ENCODE assay signal across 29 cellular contexts in genomic region chr10:47060993-47061500, GRCh38.
"Had no signal": no experiment of that assay in that cellular context is flagged by ENCODE, and none has a peak within 500 bp of the region (broad histone marks: within the 10 kb centered on the region; RNA-seq: fewer than 3 reads in every experiment).

No MANE protein-coding gene starts in this region.

- H3K27me3 ChIP-seq: body of pancreas had no signal

- H3K4me3 ChIP-seq: adrenal gland, body of pancreas, esophagus squamous epithelium, gastroesophageal sphincter had no signal

- H3K9me3 ChIP-seq: adrenal gland, body of pancreas, esophagus squamous epithelium, gastroesophageal sphincter had no signal

- H3K27ac ChIP-seq: adrenal gland, body of pancreas, epithelial cell of prostate, esophagus squamous epithelium, gastroesophageal sphincter had no signal

- H3K36me3 Mint-ChIP-seq: activated naive CD4-positive, alpha-beta T cell treated with anti-CD3 and anti-CD28 coated beads, Interleukin-2, amount 50 U/mL, for 24 hours; activated naive CD8-positive, alpha-beta T cell treated with anti-CD3 and anti-CD28 coated beads for 36 hours had no signal

- H3K4me3 Mint-ChIP-seq: activated CD4-positive, alpha-beta T cell treated with anti-CD3 and anti-CD28 coated beads for 36 hours; activated CD4-positive, alpha-beta T cell treated with anti-CD3 and anti-CD28 coated beads, Interleukin-2, amount 10 ng/mL, durations not matched to agents 24 days and 14 days; activated CD8-positive, alpha-beta T cell treated with anti-CD3 and anti-CD28 coated beads for 36 hours; activated naive CD4-positive, alpha-beta T cell treated with anti-CD3 and anti-CD28 coated beads for 36 hours; activated naive CD4-positive, alpha-beta T cell treated with anti-CD3 and anti-CD28 coated beads, Interleukin-2, amount 50 U/mL, for 24 hours; activated naive CD8-positive, alpha-beta T cell treated with anti-CD3 and anti-CD28 coated beads for 36 hours; activated naive CD8-positive, alpha-beta T cell treated with anti-CD3 and anti-CD28 coated beads, Interleukin-2, amount 50 U/mL, for 24 hours; activated T-cell treated with anti-CD3 and anti-CD28 coated beads, Interleukin-2, amount 50 U/mL, for 4 hours; activated T-helper 17 cell treated with anti-CD3 and anti-CD28 coated beads, Interleukin-2, amount 50 U/mL, for 72 hours; effector memory CD8-positive, alpha-beta T cell had no signal

- H3K36me3 ChIP-seq: adrenal gland, esophagus squamous epithelium, gastroesophageal sphincter had no signal

- H3K27ac Mint-ChIP-seq: activated CD4-positive, alpha-beta T cell treated with anti-CD3 and anti-CD28 coated beads for 36 hours; activated CD4-positive, alpha-beta T cell treated with anti-CD3 and anti-CD28 coated beads, Interleukin-2, amount 10 ng/mL, durations not matched to agents 24 days and 14 days; activated CD8-positive, alpha-beta T cell treated with anti-CD3 and anti-CD28 coated beads for 36 hours; activated naive CD4-positive, alpha-beta T cell treated with anti-CD3 and anti-CD28 coated beads for 36 hours; activated naive CD4-positive, alpha-beta T cell treated with anti-CD3 and anti-CD28 coated beads, Interleukin-2, amount 50 U/mL, for 24 hours; activated naive CD8-positive, alpha-beta T cell treated with anti-CD3 and anti-CD28 coated beads for 36 hours; activated naive CD8-positive, alpha-beta T cell treated with anti-CD3 and anti-CD28 coated beads, Interleukin-2, amount 50 U/mL, for 24 hours; activated T-helper 17 cell treated with anti-CD3 and anti-CD28 coated beads, Interleukin-2, amount 50 U/mL, for 72 hours; effector memory CD8-positive, alpha-beta T cell had no signal

- ATAC-seq: activated CD4-positive, alpha-beta T cell treated with anti-CD3 and anti-CD28 coated beads for 36 hours; activated CD8-positive, alpha-beta T cell treated with anti-CD3 and anti-CD28 coated beads for 36 hours; activated naive CD8-positive, alpha-beta T cell treated with anti-CD3 and anti-CD28 coated beads, Interleukin-2, amount 50 U/mL, for 24 hours; activated T-cell treated with anti-CD3 and anti-CD28 coated beads, Interleukin-2, amount 50 U/mL, for 4 hours; activated T-helper 17 cell treated with anti-CD3 and anti-CD28 coated beads, Interleukin-2, amount 50 U/mL, for 72 hours; body of pancreas; effector memory CD8-positive, alpha-beta T cell; gastroesophageal sphincter had no signal

- H3K4me1 ChIP-seq: adrenal gland, body of pancreas, esophagus squamous epithelium, gastroesophageal sphincter had no signal

- H3K4me1 Mint-ChIP-seq: activated naive CD8-positive, alpha-beta T cell treated with anti-CD3 and anti-CD28 coated beads, Interleukin-2, amount 50 U/mL, for 24 hours; activated T-helper 17 cell treated with anti-CD3 and anti-CD28 coated beads, Interleukin-2, amount 50 U/mL, for 72 hours had no signal

- DNase-seq: activated CD4-positive, alpha-beta T cell treated with anti-CD3 and anti-CD28 coated beads for 36 hours; activated CD4-positive, alpha-beta T cell treated with anti-CD3 and anti-CD28 coated beads, Interleukin-2, amount 10 ng/mL, durations not matched to agents 24 days and 14 days; activated CD4-positive, CD25-positive, alpha-beta regulatory T cell; activated CD4-positive, CD25-positive, alpha-beta regulatory T cell treated with anti-CD3 and anti-CD28 coated beads, Interleukin-2, amount 50 U/mL, for 72 hours; activated CD8-positive, alpha-beta memory T cell treated with anti-CD3 and anti-CD28 coated beads, Interleukin-2, amount 50 U/mL, for 48 hours; activated CD8-positive, alpha-beta T cell treated with anti-CD3 and anti-CD28 coated beads for 36 hours; activated effector memory CD4-positive, alpha-beta T cell treated with Interleukin-2 at 50 U/mL for 16 hours; activated gamma-delta T cell treated with Interleukin-2 at 50 U/mL for 16 hours; activated naive CD4-positive, alpha-beta T cell treated with anti-CD3 and anti-CD28 coated beads for 36 hours; activated naive CD8-positive, alpha-beta T cell treated with anti-CD3 and anti-CD28 coated beads for 36 hours; activated naive CD8-positive, alpha-beta T cell treated with anti-CD3 and anti-CD28 coated beads, Interleukin-2, amount 50 U/mL, for 24 hours; activated T-cell treated with anti-CD3 and anti-CD28 coated beads for 4 hours; activated T-cell treated with anti-CD3 and anti-CD28 coated beads, Interleukin-2, amount 50 U/mL, for 4 hours; amygdala; aorta; body of pancreas; caudate nucleus; cortex of kidney; dermis blood vessel endothelial cell; effector CD4-positive, alpha-beta T cell; effector memory CD8-positive, alpha-beta T cell; esophagus squamous epithelium; foreskin melanocyte; T-helper 2 cell had no signal

- H3K27me3 Mint-ChIP-seq: activated CD4-positive, alpha-beta T cell treated with anti-CD3 and anti-CD28 coated beads for 36 hours; activated CD8-positive, alpha-beta T cell treated with anti-CD3 and anti-CD28 coated beads for 36 hours; activated naive CD4-positive, alpha-beta T cell treated with anti-CD3 and anti-CD28 coated beads, Interleukin-2, amount 50 U/mL, for 24 hours; activated naive CD8-positive, alpha-beta T cell treated with anti-CD3 and anti-CD28 coated beads for 36 hours; activated naive CD8-positive, alpha-beta T cell treated with anti-CD3 and anti-CD28 coated beads, Interleukin-2, amount 50 U/mL, for 24 hours; activated T-helper 17 cell treated with anti-CD3 and anti-CD28 coated beads, Interleukin-2, amount 50 U/mL, for 72 hours had no signal

- H3K9me3 Mint-ChIP-seq: activated CD4-positive, alpha-beta T cell treated with anti-CD3 and anti-CD28 coated beads, Interleukin-2, amount 10 ng/mL, durations not matched to agents 24 days and 14 days; activated CD8-positive, alpha-beta T cell treated with anti-CD3 and anti-CD28 coated beads for 36 hours; activated naive CD4-positive, alpha-beta T cell treated with anti-CD3 and anti-CD28 coated beads for 36 hours; activated naive CD4-positive, alpha-beta T cell treated with anti-CD3 and anti-CD28 coated beads, Interleukin-2, amount 50 U/mL, for 24 hours; activated naive CD8-positive, alpha-beta T cell treated with anti-CD3 and anti-CD28 coated beads for 36 hours; activated naive CD8-positive, alpha-beta T cell treated with anti-CD3 and anti-CD28 coated beads, Interleukin-2, amount 50 U/mL, for 24 hours; activated T-cell treated with anti-CD3 and anti-CD28 coated beads, Interleukin-2, amount 50 U/mL, for 4 hours; activated T-helper 17 cell treated with anti-CD3 and anti-CD28 coated beads, Interleukin-2, amount 50 U/mL, for 72 hours had no signal
